In genomic region chr7:17340655-17341054, GRCh38 we compare ENCODE assay signal across 1 cellular context.
TF ChIP-seq lines count a peak whose summit lies in the region.

No MANE protein-coding gene starts in this region.

TF ChIP-seq in H1, 55 proteins besides CTCF, POLR2A, EP300 and RAD21 (continued from another document):
- no peak for TF ChIP-seq CEBPB (IDR thresholded peaks at IDR 0.05; ENCODE audit: low read depth, low read length)
- no peak for TF ChIP-seq POU5F1 (IDR thresholded peaks at IDR 0.05; ENCODE audit: low read depth, low read length)
- no peak for TF ChIP-seq JUND (IDR thresholded peaks at IDR 0.05; ENCODE audit: low read length)
- TF ChIP-seq TEAD4 (IDR thresholded peaks at IDR 0.05; ENCODE audit: low read depth, low read length), result no peak
- no peak for TF ChIP-seq SIN3A (conservative IDR thresholded peaks at IDR 0.05 in 1 of 2, IDR thresholded peaks at IDR 0.05 in 1 of 2; ENCODE audit: low read depth in 1 of 2, low read length in 2 of 2)
- TF ChIP-seq KDM4A (IDR thresholded peaks at IDR 0.05; ENCODE audit: low read depth, low read length, severe bottlenecking), result no peak
- no peak for TF ChIP-seq FOSL1 (IDR thresholded peaks at IDR 0.05; ENCODE audit: insufficient read depth, low read depth, low read length)
- TF ChIP-seq TAF7 (optimal IDR thresholded peaks at IDR 0.05; ENCODE audit: borderline replicate concordance, low read depth, low read length), result no peak
- no peak for TF ChIP-seq BRCA1 (IDR thresholded peaks at IDR 0.05; ENCODE audit: low read depth, low read length)
- no peak for TF ChIP-seq CBX5 (IDR thresholded peaks at IDR 0.05; ENCODE audit: low read depth, low read length)
- TF ChIP-seq MAFK (IDR thresholded peaks at IDR 0.05; ENCODE audit: low read depth, low read length), result no peak
- TF ChIP-seq RFX5 (IDR thresholded peaks at IDR 0.05; ENCODE audit: borderline replicate concordance, low read depth, low read length), result no peak
